Comparison of ENCODE assay signal across 11 cellular contexts in genomic region chr17:30323262-30323894, GRCh38. TPM values are rescaled to one million over a fixed set of nuclear protein-coding genes. Genes with fewer than 3 reads are reported as not detected.
DNase-seq lines count a peak whose midpoint lies in the region; ATAC-seq lines count a peak whose summit lies in the region.
"Had no signal": no experiment of that assay in that cellular context is flagged by ENCODE, and none has a peak within 500 bp of the region (broad histone marks: within the 10 kb centered on the region; RNA-seq: fewer than 3 reads in every experiment).

No MANE protein-coding gene starts in this region.

- intact Hi-C loops in activated T-helper 1 cell treated with anti-CD3 and anti-CD28 coated beads, Interleukin-12 subunit alpha, Interleukin-12 subunit beta, Interleukin-2, Interleukin-4 antibody, amounts not matched to agents 30 ng/mL and 10 ng/mL and 1 ng/mL, durations not matched to agents 14 hours and 24 hours and 36 hours (cut with micrococcal nuclease): no loop called here

- no peaks in the 10 kb centered on the region for H3K9me3 Mint-ChIP-seq in activated T-helper 1 cell treated with anti-CD3 and anti-CD28 coated beads, Interleukin-12 subunit alpha, Interleukin-12 subunit beta, Interleukin-2, Interleukin-4 antibody, amounts not matched to agents 30 ng/mL and 10 ng/mL and 1 ng/mL, durations not matched to agents 14 hours and 24 hours and 36 hours
- H3K9me3 Mint-ChIP-seq in activated T-cell treated with anti-CD3 and anti-CD28 coated beads, Interleukin-2, amount 50 U/mL, for 24 hours: no peaks in the 10 kb centered on the region
- H3K9me3 Mint-ChIP-seq in stimulated activated effector memory CD8-positive, alpha-beta T cell treated with anti-CD3 and anti-CD28 coated beads, Interleukin-12 subunit alpha, Interleukin-12 subunit beta, amount 100 ng/mL, for 72 hours: no peaks in the 10 kb centered on the region

- H3K36me3 Mint-ChIP-seq in activated T-helper 1 cell treated with anti-CD3 and anti-CD28 coated beads, Interleukin-12 subunit alpha, Interleukin-12 subunit beta, Interleukin-2, Interleukin-4 antibody, amounts not matched to agents 30 ng/mL and 10 ng/mL and 1 ng/mL, durations not matched to agents 14 hours and 24 hours and 36 hours (ENCODE audit: low read depth): no peaks in the 10 kb centered on the region
- H3K36me3 Mint-ChIP-seq in activated T-cell treated with anti-CD3 and anti-CD28 coated beads, Interleukin-2, amount 50 U/mL, for 24 hours (ENCODE audit: low read depth): no peaks in the 10 kb centered on the region
- H3K36me3 Mint-ChIP-seq in stimulated activated effector memory CD8-positive, alpha-beta T cell treated with anti-CD3 and anti-CD28 coated beads, Interleukin-12 subunit alpha, Interleukin-12 subunit beta, amount 100 ng/mL, for 72 hours: no peaks in the 10 kb centered on the region

- H3K27me3 Mint-ChIP-seq in activated T-helper 1 cell treated with anti-CD3 and anti-CD28 coated beads, Interleukin-12 subunit alpha, Interleukin-12 subunit beta, Interleukin-2, Interleukin-4 antibody, amounts not matched to agents 30 ng/mL and 10 ng/mL and 1 ng/mL, durations not matched to agents 14 hours and 24 hours and 36 hours (ENCODE audit: insufficient read depth): peaks cover 15% of the 10 kb centered on the region
- no peaks in the 10 kb centered on the region for H3K27me3 Mint-ChIP-seq in activated T-cell treated with anti-CD3 and anti-CD28 coated beads, Interleukin-2, amount 50 U/mL, for 24 hours

- H3K4me3 Mint-ChIP-seq in activated T-helper 1 cell treated with anti-CD3 and anti-CD28 coated beads, Interleukin-12 subunit alpha, Interleukin-12 subunit beta, Interleukin-2, Interleukin-4 antibody, amounts not matched to agents 30 ng/mL and 10 ng/mL and 1 ng/mL, durations not matched to agents 14 hours and 24 hours and 36 hours: no peak overlapping the region
- H3K4me3 Mint-ChIP-seq in activated T-cell treated with anti-CD3 and anti-CD28 coated beads, Interleukin-2, amount 50 U/mL, for 24 hours: no peak overlapping the region
- no peak overlapping the region for H3K4me3 Mint-ChIP-seq in stimulated activated effector memory CD8-positive, alpha-beta T cell treated with anti-CD3 and anti-CD28 coated beads, Interleukin-12 subunit alpha, Interleukin-12 subunit beta, amount 100 ng/mL, for 72 hours

- H3K4me1 Mint-ChIP-seq in activated T-helper 1 cell treated with anti-CD3 and anti-CD28 coated beads, Interleukin-12 subunit alpha, Interleukin-12 subunit beta, Interleukin-2, Interleukin-4 antibody, amounts not matched to agents 30 ng/mL and 10 ng/mL and 1 ng/mL, durations not matched to agents 14 hours and 24 hours and 36 hours (ENCODE audit: low read depth): peaks cover 17% of the 10 kb centered on the region
- peaks cover 29% of the 10 kb centered on the region for H3K4me1 Mint-ChIP-seq in activated T-cell treated with anti-CD3 and anti-CD28 coated beads, Interleukin-2, amount 50 U/mL, for 24 hours (ENCODE audit: low read depth)
- H3K4me1 Mint-ChIP-seq in stimulated activated effector memory CD8-positive, alpha-beta T cell treated with anti-CD3 and anti-CD28 coated beads, Interleukin-12 subunit alpha, Interleukin-12 subunit beta, amount 100 ng/mL, for 72 hours: peaks cover 20% of the 10 kb centered on the region

- DNase-seq in activated T-helper 1 cell treated with Interleukin-2 at 50 U/mL for 16 hours (ENCODE audit: low read depth): peak; percentile 29
- no peak for DNase-seq in activated T-helper 1 cell treated with anti-CD3 and anti-CD28 coated beads, Interleukin-12 subunit alpha, Interleukin-12 subunit beta, Interleukin-2, Interleukin-4 antibody, amounts not matched to agents 30 ng/mL and 10 ng/mL and 1 ng/mL, durations not matched to agents 14 hours and 24 hours and 36 hours (ENCODE audit: low spot score)
- peak; percentile 80 for DNase-seq in NCI-H2171 treated with DMSO at 0.1 percent for 48 hours (lab: John Stamatoyannopoulos, UW)
- no peak for DNase-seq in activated T-cell treated with anti-CD3 and anti-CD28 coated beads, Interleukin-2, amount 50 U/mL, for 24 hours
- no peak for DNase-seq in stimulated activated effector memory CD8-positive, alpha-beta T cell treated with anti-CD3 and anti-CD28 coated beads, Interleukin-12 subunit alpha, Interleukin-12 subunit beta, amount 100 ng/mL, for 72 hours (ENCODE audit: low spot score in 2 of 2)
- DNase-seq in anterior cingulate cortex (lab: John Stamatoyannopoulos, UW): no peak
- DNase-seq in middle frontal gyrus (ENCODE audit: extremely low spot score, low spot score): no peak
- DNase-seq: left ventricle myocardium inferior, T1000 had no signal

- no peak overlapping the region for H3K27ac Mint-ChIP-seq in activated T-helper 1 cell treated with anti-CD3 and anti-CD28 coated beads, Interleukin-12 subunit alpha, Interleukin-12 subunit beta, Interleukin-2, Interleukin-4 antibody, amounts not matched to agents 30 ng/mL and 10 ng/mL and 1 ng/mL, durations not matched to agents 14 hours and 24 hours and 36 hours
- H3K27ac Mint-ChIP-seq in activated T-cell treated with anti-CD3 and anti-CD28 coated beads, Interleukin-2, amount 50 U/mL, for 24 hours: peak overlapping the region; percentile 78
- peak overlapping the region; percentile 68 for H3K27ac Mint-ChIP-seq in stimulated activated effector memory CD8-positive, alpha-beta T cell treated with anti-CD3 and anti-CD28 coated beads, Interleukin-12 subunit alpha, Interleukin-12 subunit beta, amount 100 ng/mL, for 72 hours

- ATAC-seq in stimulated activated effector memory CD8-positive, alpha-beta T cell treated with anti-CD3 and anti-CD28 coated beads, Interleukin-12 subunit alpha, Interleukin-12 subunit beta, amount 100 ng/mL, for 72 hours: no peak
- ATAC-seq in GM21390 (IDR thresholded peaks at IDR 0.05; ENCODE audit: unreplicated experiment): no peak

RNA-seq across cellular contexts. Expression of gene TMIGD1, which starts 10.5 kb away (rescaled TPM):
- not detected in 2 replicates for total RNA-seq in activated T-helper 1 cell treated with anti-CD3 and anti-CD28 coated beads, Interleukin-12 subunit alpha, Interleukin-12 subunit beta, Interleukin-2, Interleukin-4 antibody, amounts not matched to agents 30 ng/mL and 10 ng/mL and 1 ng/mL, durations not matched to agents 14 hours and 24 hours and 36 hours
- total RNA-seq: dermis microvascular lymphatic vessel endothelial cell, left ventricle myocardium inferior had no signal

RNA-seq across cellular contexts. Expression of gene BLMH, which starts 31.6 kb away (rescaled TPM):
- total RNA-seq in activated T-helper 1 cell treated with anti-CD3 and anti-CD28 coated beads, Interleukin-12 subunit alpha, Interleukin-12 subunit beta, Interleukin-2, Interleukin-4 antibody, amounts not matched to agents 30 ng/mL and 10 ng/mL and 1 ng/mL, durations not matched to agents 14 hours and 24 hours and 36 hours: 64.8 and 64.9 TPM in 2 replicates

RNA-seq across cellular contexts. Expression of gene CPD, which starts 55.3 kb away (rescaled TPM):
- total RNA-seq in activated T-helper 1 cell treated with anti-CD3 and anti-CD28 coated beads, Interleukin-12 subunit alpha, Interleukin-12 subunit beta, Interleukin-2, Interleukin-4 antibody, amounts not matched to agents 30 ng/mL and 10 ng/mL and 1 ng/mL, durations not matched to agents 14 hours and 24 hours and 36 hours: 29.7 and 35.3 TPM in 2 replicates

Comparison
In these comparisons a context has a peak if more than half of its experiments do, and no peak if none do; other contexts are left out.
1. DNase-seq: peak in activated T-helper 1 cell treated with Interleukin-2 at 50 U/mL for 16 hours (single experiment) and NCI-H2171 treated with DMSO at 0.1 percent for 48 hours (single experiment); none in activated T-helper 1 cell treated with anti-CD3 and anti-CD28 coated beads, Interleukin-12 subunit alpha, Interleukin-12 subunit beta, Interleukin-2, Interleukin-4 antibody, amounts not matched to agents 30 ng/mL and 10 ng/mL and 1 ng/mL, durations not matched to agents 14 hours and 24 hours and 36 hours (single experiment), activated T-cell treated with anti-CD3 and anti-CD28 coated beads, Interleukin-2, amount 50 U/mL, for 24 hours (single experiment), stimulated activated effector memory CD8-positive, alpha-beta T cell treated with anti-CD3 and anti-CD28 coated beads, Interleukin-12 subunit alpha, Interleukin-12 subunit beta, amount 100 ng/mL, for 72 hours (0 of 2), anterior cingulate cortex (0 of 58) and middle frontal gyrus (single experiment).